ENCODE assay signal across 12 cellular contexts in the genomic region with DNA sequence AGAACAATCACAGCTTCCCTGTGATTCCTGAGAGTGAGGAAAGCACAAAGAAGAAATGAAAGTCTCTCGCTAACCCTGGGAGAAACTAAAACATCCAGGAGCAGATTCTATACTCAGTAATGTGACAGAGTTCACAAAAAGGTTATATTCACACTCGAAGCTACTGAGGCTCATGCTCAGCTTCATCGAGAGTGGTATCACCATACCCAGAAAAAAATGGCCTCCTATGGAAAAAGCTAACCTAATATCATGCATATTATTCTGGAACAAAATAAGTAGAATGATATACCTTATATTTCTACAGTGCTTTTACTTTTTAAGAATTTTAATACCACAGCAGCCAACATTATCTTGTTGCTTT. TPM values are rescaled to one million over a fixed set of nuclear protein-coding genes. Genes with fewer than 3 reads are reported as not detected.
A peak's percentile ranks its signal among the peaks of the same experiment; 100 is the strongest.
DNase-seq lines count a peak whose midpoint lies in the region; ATAC-seq and TF ChIP-seq lines count a peak whose summit lies in the region.
"Had no signal": no experiment of that assay in that cellular context is flagged by ENCODE, and none has a peak within 500 bp of the region (broad histone marks: within the 10 kb centered on the region; RNA-seq: fewer than 3 reads in every experiment).

No MANE protein-coding gene starts in this region.

- ATAC-seq in T-helper 17 cell = peak; percentile 36
- ATAC-seq in HG02642 (IDR thresholded peaks at IDR 0.05; ENCODE audit: poor library complexity, unreplicated experiment) = no peak

- CTCF ChIA-PET in activated CD4-positive, alpha-beta T cell treated with anti-CD3 and anti-CD28 coated beads, Interleukin-2, amount 10 ng/mL, durations not matched to agents 7 days and 5 days (lab: Charles Lee) = interaction anchor here (1.6 kb wide), 1 partner anchor 12 kb away, joined by 5 read pairs; no protein-coding TSS in a partner anchor

- peaks cover 0 to 14% (median 9%) of the 10 kb centered on the region in 6 donors for H3K4me1 ChIP-seq in spleen
- H3K4me1 ChIP-seq: uterus had no signal

- H3K27ac ChIP-seq in spleen = peak overlapping the region in 5 of 8 donors; percentile 6 to 46 (median 23)

- peaks cover 2% of the 10 kb centered on the region for H3K36me3 Mint-ChIP-seq in activated CD4-positive, alpha-beta T cell treated with anti-CD3 and anti-CD28 coated beads, Interleukin-2, amount 10 ng/mL, durations not matched to agents 7 days and 5 days (ENCODE audit: low read depth)
- H3K36me3 Mint-ChIP-seq in T-helper 17 cell (ENCODE audit: low read depth) = no peaks in the 10 kb centered on the region
- peaks cover 7% of the 10 kb centered on the region for H3K36me3 Mint-ChIP-seq in endothelial cell (ENCODE audit: low read depth, unreplicated experiment)

- intact Hi-C loops in spleen (cut with DNase I; ENCODE audit: low total_unique reads) (no loop called here), lower leg skin (cut with DNase I; ENCODE audit: low total_unique reads) (no loop called here)

- no peak overlapping the region for H3K4me3 Mint-ChIP-seq in activated CD4-positive, alpha-beta T cell treated with anti-CD3 and anti-CD28 coated beads, Interleukin-2, amount 10 ng/mL, durations not matched to agents 7 days and 5 days
- H3K4me3 Mint-ChIP-seq in T-helper 17 cell = peak overlapping the region; percentile 66
- H3K4me3 Mint-ChIP-seq in endothelial cell (ENCODE audit: unreplicated experiment) = no peak overlapping the region

- no peak for TF ChIP-seq POLR2A in spleen (IDR thresholded peaks at IDR 0.05)
- no peak for TF ChIP-seq POLR2A in lower leg skin (IDR thresholded peaks at IDR 0.05)

- H3K4me3 ChIP-seq in spleen (no peak overlapping the region), lower leg skin (ENCODE audit: low read depth, poor library complexity, severe bottlenecking) (no peak overlapping the region)
- H3K4me3 ChIP-seq: uterus had no signal

- no peaks in the 10 kb centered on the region for H3K27me3 ChIP-seq in spleen (replicated peaks in 1 of 7)
- H3K27me3 ChIP-seq: uterus had no signal

- H3K27ac Mint-ChIP-seq in activated CD4-positive, alpha-beta T cell treated with anti-CD3 and anti-CD28 coated beads, Interleukin-2, amount 10 ng/mL, durations not matched to agents 7 days and 5 days = peak overlapping the region; percentile 87
- H3K27ac Mint-ChIP-seq in T-helper 17 cell (peak overlapping the region; percentile 76), endothelial cell (ENCODE audit: unreplicated experiment) (peak overlapping the region; percentile 92)

- whole genome bisulfite sequencing in spleen, 5 donors = 14 to 33% (median 26%) methylated on average over 3 of the region's 3 CpGs
- 45 to 49% methylated on average over 3 of the region's 3 CpGs for WGBS in lower leg skin, 2 donors

- peaks cover 40% of the 10 kb centered on the region for H3K4me1 Mint-ChIP-seq in activated CD4-positive, alpha-beta T cell treated with anti-CD3 and anti-CD28 coated beads, Interleukin-2, amount 10 ng/mL, durations not matched to agents 7 days and 5 days
- H3K4me1 Mint-ChIP-seq in T-helper 17 cell = peaks cover 22% of the 10 kb centered on the region
- peaks cover 27% of the 10 kb centered on the region for H3K4me1 Mint-ChIP-seq in endothelial cell (ENCODE audit: unreplicated experiment)

- peaks cover 4% of the 10 kb centered on the region for H3K9me3 Mint-ChIP-seq in activated CD4-positive, alpha-beta T cell treated with anti-CD3 and anti-CD28 coated beads, Interleukin-2, amount 10 ng/mL, durations not matched to agents 7 days and 5 days
- no peaks in the 10 kb centered on the region for H3K9me3 Mint-ChIP-seq in endothelial cell (ENCODE audit: unreplicated experiment)

- DNase-seq in activated CD4-positive, alpha-beta T cell treated with anti-CD3 and anti-CD28 coated beads, Interleukin-2, amount 10 ng/mL, durations not matched to agents 7 days and 5 days = no peak
- DNase-seq in activated CD4-positive, alpha-beta T cell treated with anti-CD3 and anti-CD28 coated beads for 48 hours = no peak
- DNase-seq in T-helper 17 cell (no peak), endothelial cell (ENCODE audit: low spot score) (no peak), spleen (no peak), GM20000 (ENCODE audit: low spot score) (no peak), lower leg skin (ENCODE audit: low spot score in 2 of 2) (no peak)
- DNase-seq: anterior cingulate cortex, nucleus accumbens, OCI-M1 had no signal

- H3K9me3 ChIP-seq in T-helper 17 cell (ENCODE audit: control insufficient read depth, low read length, poor library complexity, severe bottlenecking) (no peaks in the 10 kb centered on the region), spleen (no peaks in the 10 kb centered on the region)
- H3K9me3 ChIP-seq: uterus had no signal

- no peaks in the 10 kb centered on the region for H3K27me3 Mint-ChIP-seq in activated CD4-positive, alpha-beta T cell treated with anti-CD3 and anti-CD28 coated beads, Interleukin-2, amount 10 ng/mL, durations not matched to agents 7 days and 5 days
- H3K27me3 Mint-ChIP-seq in T-helper 17 cell (no peaks in the 10 kb centered on the region), endothelial cell (ENCODE audit: unreplicated experiment) (peaks cover 3% of the 10 kb centered on the region)

- POLR2A ChIA-PET in activated CD4-positive, alpha-beta T cell treated with anti-CD3 and anti-CD28 coated beads, Interleukin-2, amount 10 ng/mL, durations not matched to agents 7 days and 5 days (lab: Charles Lee) = interaction anchor here (1.0 kb wide), 1 partner anchor 13 kb away, joined by 3 read pairs; no protein-coding TSS in a partner anchor

- TF ChIP-seq CTCF in endothelial cell (IDR thresholded peaks at IDR 0.05; ENCODE audit: unreplicated experiment) = no peak
- no peak for TF ChIP-seq CTCF in spleen (IDR thresholded peaks at IDR 0.05 in 8 of 11, conservative IDR thresholded peaks at IDR 0.05 in 3 of 11)
- TF ChIP-seq CTCF in GM20000 (IDR thresholded peaks at IDR 0.05; ENCODE audit: extremely low read depth, missing control alignments) = no peak
- TF ChIP-seq CTCF in lower leg skin (IDR thresholded peaks at IDR 0.05) = no peak

- H3K36me3 ChIP-seq in spleen = no peaks in the 10 kb centered on the region
- H3K36me3 ChIP-seq: uterus had no signal

RNA-seq across cellular contexts. Expression of a gene that starts 13.5 kb away (rescaled TPM):
- total RNA-seq in activated CD4-positive, alpha-beta T cell treated with anti-CD3 and anti-CD28 coated beads, Interleukin-2, amount 10 ng/mL, durations not matched to agents 7 days and 5 days = 10 to 100 TPM; 28.2 to 30.2 TPM
- total RNA-seq in T-helper 17 cell (10 to 100 TPM; 25.9 to 33.4 TPM), endothelial cell (ENCODE audit: unreplicated experiment) (22.0 TPM), spleen (10 to 100 TPM; 11.6 to 27.9 (median 19.5) TPM), lower leg skin (10 to 100 TPM; 20.9 to 30.8 (median 26.1) TPM)
- 10 to 100 TPM; 11.9 to 19.0 (median 14.2) TPM for polyA plus RNA-seq in spleen
